28 cellular contexts compared by ENCODE assay signal in genomic region chr14:96078687-96079016, GRCh38. TPM values are rescaled to one million over a fixed set of nuclear protein-coding genes. Genes with fewer than 3 reads are reported as not detected.
DNase-seq lines count a peak whose midpoint lies in the region; ATAC-seq and TF ChIP-seq lines count a peak whose summit lies in the region.
"Had no signal": no experiment of that assay in that cellular context is flagged by ENCODE, and none has a peak within 500 bp of the region (broad histone marks: within the 10 kb centered on the region; RNA-seq: fewer than 3 reads in every experiment).

No MANE protein-coding gene starts in this region.

- peak overlapping the region; percentile 63 for H2AFZ ChIP-seq in mammary epithelial cell (ENCODE audit: low read depth, low read length)

- no peak overlapping the region for H3K9ac ChIP-seq in mammary epithelial cell (ENCODE audit: insufficient read depth, low read length)

- H3K4me1 Mint-ChIP-seq in MCF 10A (ENCODE audit: insufficient read depth, unreplicated experiment) = peaks cover 17% of the 10 kb centered on the region
- H3K4me1 Mint-ChIP-seq in brain = peaks cover 30% of the 10 kb centered on the region
- peaks cover 17% of the 10 kb centered on the region for H3K4me1 Mint-ChIP-seq in mesothelial cell of epicardium
- H3K4me1 Mint-ChIP-seq: CD4-positive, CD25-positive, alpha-beta regulatory T cell had no signal

- CTCF ChIA-PET in mammary epithelial cell (lab: Charles Lee; ENCODE audit: low non-redundant PET) = interaction anchor here (0.5 kb wide), 1 partner anchor 219 kb away, joined by 5 read pairs; no protein-coding TSS in a partner anchor
- CTCF ChIA-PET in MCF 10A (lab: Yijun Ruan, JAX) = interaction anchor here (0.7 to 1.5 kb wide), 6 partner anchors 8 to 199 kb away, joined by 3 to 7 read pairs (median 4); no protein-coding TSS in a partner anchor

- POLR2A ChIA-PET in MCF 10A (lab: Yijun Ruan, JAX) = interaction anchor here (0.8 to 2.6 kb wide), 5 partner anchors 8 to 53 kb away, joined by 3 to 8 read pairs (median 5); no protein-coding TSS in a partner anchor

- TF ChIP-seq CTCF in mammary epithelial cell (conservative IDR thresholded peaks at IDR 0.05 in 1 of 2, IDR thresholded peaks at IDR 0.05 in 1 of 2; ENCODE audit: extremely low read depth in 1 of 2, insufficient read depth in 1 of 2, low read depth in 1 of 2, low read length in 2 of 2) = no peak
- no peak for TF ChIP-seq CTCF in MCF 10A (IDR thresholded peaks at IDR 0.05; ENCODE audit: unreplicated experiment)
- TF ChIP-seq CTCF in brain (conservative IDR thresholded peaks at IDR 0.05) = no peak
- no peak for TF ChIP-seq CTCF in mesothelial cell of epicardium (IDR thresholded peaks at IDR 0.05; ENCODE audit: unreplicated experiment)

- H3K4me3 Mint-ChIP-seq in MCF 10A (ENCODE audit: unreplicated experiment) (no peak overlapping the region), brain (peak overlapping the region in 2 of 5 experiments; percentile 28 to 57), mesothelial cell of epicardium (no peak overlapping the region)
- H3K4me3 Mint-ChIP-seq: activated naive CD8-positive, alpha-beta T cell; CD4-positive, CD25-positive, alpha-beta regulatory T cell; H9; nephron; T-helper 2 cell treated with Interferon-gamma antibody and Interleukin-4, amounts not matched to agents 5 μg/mL and 100 μg/mL, for 36 hours had no signal

- no peak for ATAC-seq in GM18498 (IDR thresholded peaks at IDR 0.05; ENCODE audit: unreplicated experiment)
- ATAC-seq: left ventricle myocardium superior, Right ventricle myocardium inferior had no signal

- H3K27ac ChIP-seq in mammary epithelial cell (ENCODE audit: insufficient read depth, low read depth, low read length) = no peak overlapping the region
- H3K27ac ChIP-seq: pancreas, right atrium auricular region had no signal

- WGBS in mammary epithelial cell (ENCODE audit: low coverage, missing lambda C conversion rate) = 44% methylated on average over 5 of the region's 6 CpGs

- H3K4me3 ChIP-seq in mammary epithelial cell (replicated peaks in 1 of 3; ENCODE audit: insufficient read depth in 1 of 3, low read depth in 2 of 3, low read length in 3 of 3) = peak overlapping the region in 1 of 3 experiments; percentile 23
- H3K4me3 ChIP-seq: pancreas, right atrium auricular region had no signal

- no peaks in the 10 kb centered on the region for H4K20me1 ChIP-seq in mammary epithelial cell (ENCODE audit: insufficient read depth, low read length)

- H3K4me1 ChIP-seq in mammary epithelial cell (ENCODE audit: insufficient read depth, low read length) = peaks cover 20% of the 10 kb centered on the region
- H3K4me1 ChIP-seq: right atrium auricular region had no signal

- intact Hi-C loops in mammary epithelial cell (cut with micrococcal nuclease) (no loop called here), MCF 10A (cut with micrococcal nuclease) (no loop called here)

- dilution Hi-C loops in mammary epithelial cell (cut with HindIII; ENCODE audit: low sequenced_read_pairs) = loop anchor here (25.0 kb wide), 1 partner anchor 516 kb away; no protein-coding TSS in a partner anchor

- BruUV-seq in mammary epithelial cell (replicated peaks; lab: Mats Ljungman, UMichigan) (no TSS peak), MCF 10A (replicated peaks; lab: Mats Ljungman, UMichigan) (no TSS peak)

- H3K9me3 ChIP-seq in mammary epithelial cell (replicated peaks; ENCODE audit: insufficient read depth, low read length) = no peaks in the 10 kb centered on the region
- H3K9me3 ChIP-seq: pancreas, right atrium auricular region had no signal

- no peaks in the 10 kb centered on the region for H3K79me2 ChIP-seq in mammary epithelial cell (ENCODE audit: insufficient read depth, low read length)

- H3K27me3 ChIP-seq in mammary epithelial cell (ENCODE audit: insufficient read depth, low read length) = no peaks in the 10 kb centered on the region
- H3K27me3 ChIP-seq: dorsolateral prefrontal cortex, pancreas, right atrium auricular region had no signal

- no peaks in the 10 kb centered on the region for H3K36me3 ChIP-seq in mammary epithelial cell (ENCODE audit: insufficient read depth, low read length)
- H3K36me3 ChIP-seq: pancreas, right atrium auricular region had no signal

- in situ Hi-C loops in mammary epithelial cell (cut with MboI; ENCODE audit: low sequenced_read_pairs in 2 of 2) = no loop called here

- DNase-seq in mammary epithelial cell (no peak), MCF 10A (ENCODE audit: unreplicated experiment) (no peak), mesothelial cell of epicardium (ENCODE audit: low spot score in 2 of 2, unreplicated experiment in 2 of 2) (no peak), NCI-H146 treated with DMSO at 0.1 percent for 48 hours (lab: John Stamatoyannopoulos, UW; ENCODE audit: unreplicated experiment) (no peak), NOMO-1 treated with dmso at 0.1 percent for 144 hours (lab: John Stamatoyannopoulos, UW; ENCODE audit: unreplicated experiment) (no peak), NCI-H2171 treated with DMSO at 0.1 percent for 48 hours (lab: John Stamatoyannopoulos, UW) (no peak)
- DNase-seq: 8988T; activated CD4-positive, alpha-beta T cell treated with anti-CD3 and anti-CD28 coated beads for 4 hours; activated CD8-positive, alpha-beta memory T cell treated with anti-CD3 and anti-CD28 coated beads for 24 hours; activated effector memory CD4-positive, alpha-beta T cell treated with Interleukin-2 at 50 U/mL for 16 hours; H9; left ventricle myocardium superior; NCI-H2081; NCI-H345; NCI-H774; stimulated activated CD4-positive, alpha-beta T cell treated with anti-CD3 and anti-CD28 coated beads, Interleukin-4, amount 100 ng/mL, for 24 hours; stimulated activated naive CD4-positive, alpha-beta T cell had no signal

- H3K4me2 ChIP-seq in mammary epithelial cell (ENCODE audit: insufficient read depth, low read depth, low read length) = peak overlapping the region; percentile 67

- no peaks in the 10 kb centered on the region for H3K36me3 Mint-ChIP-seq in MCF 10A (ENCODE audit: insufficient read depth, unreplicated experiment)
- H3K36me3 Mint-ChIP-seq in brain = peaks cover 43% of the 10 kb centered on the region
- peaks cover 5% of the 10 kb centered on the region for H3K36me3 Mint-ChIP-seq in mesothelial cell of epicardium
- H3K36me3 Mint-ChIP-seq: activated naive CD8-positive, alpha-beta T cell; CD4-positive, CD25-positive, alpha-beta regulatory T cell had no signal

- H3K9me3 Mint-ChIP-seq in MCF 10A (ENCODE audit: unreplicated experiment) (no peaks in the 10 kb centered on the region), brain (peaks cover 0 to 10% (median 6%) of the 10 kb centered on the region in 5 experiments), mesothelial cell of epicardium (peaks cover 3% of the 10 kb centered on the region)
- H3K9me3 Mint-ChIP-seq: T-helper 2 cell treated with Interferon-gamma antibody and Interleukin-4, amounts not matched to agents 5 μg/mL and 100 μg/mL, for 36 hours had no signal

- no peak overlapping the region for H3K27ac Mint-ChIP-seq in MCF 10A (ENCODE audit: low read depth, unreplicated experiment)
- H3K27ac Mint-ChIP-seq in brain = peak overlapping the region; percentile 70 to 94 (median 85)
- peak overlapping the region; percentile 6 for H3K27ac Mint-ChIP-seq in mesothelial cell of epicardium
- H3K27ac Mint-ChIP-seq: activated naive CD8-positive, alpha-beta T cell; CD4-positive, CD25-positive, alpha-beta regulatory T cell; H9; nephron; T-helper 2 cell treated with Interferon-gamma antibody and Interleukin-4, amounts not matched to agents 5 μg/mL and 100 μg/mL, for 36 hours had no signal

- H3K27me3 Mint-ChIP-seq in MCF 10A (ENCODE audit: insufficient read depth, unreplicated experiment) (no peaks in the 10 kb centered on the region), brain (no peaks in the 10 kb centered on the region), mesothelial cell of epicardium (ENCODE audit: low read depth) (no peaks in the 10 kb centered on the region)

RNA-seq across cellular contexts. Expression of gene C14orf132, which starts 39.5 kb away (rescaled TPM):
- total RNA-seq in mammary epithelial cell (1 to 10 TPM; 2.2 to 3.2 TPM), MCF 10A (2022) (not detected in 2 replicates), mesothelial cell of epicardium (35.4 to 40.6 TPM (median 35.9 TPM) in 3 replicates)
- polyA plus RNA-seq in mammary epithelial cell (0.41 TPM), brain (ENCODE audit: insufficient read depth, low read depth, low replicate concordance) (69.2 TPM)
- polyA minus RNA-seq in mammary epithelial cell = 1.2 TPM
- total RNA-seq: HT-29 had no signal
